ENCODE assay signal across 8 cellular contexts in the genomic region with DNA sequence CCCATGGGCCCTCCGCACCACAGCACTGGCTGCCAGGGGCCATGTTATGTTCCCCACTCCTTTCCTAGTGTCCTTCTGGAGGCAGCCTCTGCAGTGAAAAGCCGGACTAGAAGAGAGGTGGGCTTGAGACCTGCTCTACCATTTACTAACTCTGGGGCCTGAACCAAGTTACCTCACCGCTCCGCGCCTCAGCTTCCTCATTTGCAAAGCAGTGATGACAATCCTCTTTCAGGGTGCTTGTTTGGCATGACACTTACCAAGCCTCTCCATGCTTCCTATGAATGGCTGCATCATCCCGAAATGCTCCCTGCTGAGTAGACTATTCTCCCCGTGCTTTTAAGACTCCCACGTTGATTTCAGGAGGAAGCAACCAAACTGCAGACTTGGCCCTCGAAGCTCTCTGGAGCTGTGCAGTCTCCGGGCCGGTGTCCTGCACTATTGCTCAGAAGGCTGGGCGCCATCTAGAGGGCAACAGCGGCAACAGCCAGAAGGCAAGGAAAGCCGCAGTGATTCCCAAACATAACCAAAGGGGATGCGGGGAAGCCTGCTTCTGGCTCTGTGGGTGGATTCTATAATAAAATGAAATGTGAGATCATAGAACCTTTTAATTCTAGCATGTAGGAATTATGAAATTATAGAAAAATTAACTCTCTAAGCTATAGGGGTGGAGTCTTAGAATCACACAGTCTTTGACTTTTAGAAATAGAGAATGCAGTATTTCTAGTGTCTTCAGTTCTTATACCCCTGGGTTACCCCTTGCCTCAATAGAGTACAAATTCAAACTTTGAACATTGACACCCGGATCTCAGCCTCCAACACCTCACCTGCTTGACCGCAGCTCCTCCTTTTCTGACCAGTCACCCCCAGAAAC.
DNase-seq lines count a peak whose midpoint lies in the region; ATAC-seq and TF ChIP-seq lines count a peak whose summit lies in the region.

No MANE protein-coding gene starts in this region.

- no peaks in the 10 kb centered on the region for H3K9me3 Mint-ChIP-seq in activated CD8-positive, alpha-beta T cell treated with anti-CD3 and anti-CD28 coated beads for 36 hours

- no peak overlapping the region for H3K4me3 Mint-ChIP-seq in activated CD8-positive, alpha-beta T cell treated with anti-CD3 and anti-CD28 coated beads for 36 hours

- H3K36me3 Mint-ChIP-seq in activated CD8-positive, alpha-beta T cell treated with anti-CD3 and anti-CD28 coated beads for 36 hours (ENCODE audit: low read depth) = no peaks in the 10 kb centered on the region

- TF ChIP-seq EP300 in stomach (IDR thresholded peaks at IDR 0.05) = no peak

- DNase-seq in COR-L47 (lab: John Stamatoyannopoulos, UW) = peak; percentile 61
- peak; percentile 63 to 83 for DNase-seq in NCI-H524 (lab: John Stamatoyannopoulos, UW)
- DNase-seq in activated CD8-positive, alpha-beta T cell treated with anti-CD3 and anti-CD28 coated beads for 36 hours = peak; percentile 61
- peak; percentile 41 to 59 for DNase-seq in erythroblast (lab: John Stamatoyannopoulos, UW)
- peak; percentile 75 for DNase-seq in myocyte (ENCODE audit: low read depth)
- DNase-seq in stomach = peak; percentile 79

- peaks cover 2% of the 10 kb centered on the region for H3K4me1 Mint-ChIP-seq in activated CD8-positive, alpha-beta T cell treated with anti-CD3 and anti-CD28 coated beads for 36 hours (ENCODE audit: low read depth)

- 31 to 38% (median 34%) methylated on average over 17 of the region's 17 CpGs for WGBS in stomach, 5 donors

- no peaks in the 10 kb centered on the region for H3K27me3 ChIP-seq in stomach

- ATAC-seq in GM19351 (IDR thresholded peaks at IDR 0.05; ENCODE audit: unreplicated experiment) = peak; percentile 98
- peak; percentile 96 for ATAC-seq in HG03342 (IDR thresholded peaks at IDR 0.05; ENCODE audit: unreplicated experiment)
- peak; percentile 58 for ATAC-seq in activated CD8-positive, alpha-beta T cell treated with anti-CD3 and anti-CD28 coated beads for 36 hours

- no peak overlapping the region for H3K4me3 ChIP-seq in stomach

- POLR2A ChIA-PET in activated CD8-positive, alpha-beta T cell treated with anti-CD3 and anti-CD28 coated beads for 36 hours (lab: Charles Lee) = no interaction called here

- H3K9me3 ChIP-seq in stomach = no peaks in the 10 kb centered on the region

- H3K4me1 ChIP-seq in stomach = peaks cover 0 to 24% (median 8%) of the 10 kb centered on the region in 4 donors

- intact Hi-C loops in activated CD8-positive, alpha-beta T cell treated with anti-CD3 and anti-CD28 coated beads for 36 hours (cut with micrococcal nuclease) = no loop called here
- intact Hi-C loops in stomach (cut with DNase I; ENCODE audit: low total_unique reads) = no loop called here

- H3K27ac Mint-ChIP-seq in activated CD8-positive, alpha-beta T cell treated with anti-CD3 and anti-CD28 coated beads for 36 hours = no peak overlapping the region

- H3K36me3 ChIP-seq in stomach = no peaks in the 10 kb centered on the region

- TF ChIP-seq CTCF in activated CD8-positive, alpha-beta T cell treated with anti-CD3 and anti-CD28 coated beads for 36 hours (IDR thresholded peaks at IDR 0.05) = peak; percentile 82
- peak in 6 of 7 experiments; percentile 10 to 92 (median 72) for TF ChIP-seq CTCF in stomach (IDR thresholded peaks at IDR 0.05)

- TF ChIP-seq POLR2A in erythroblast (IDR thresholded peaks at IDR 0.05; ENCODE audit: low read length) (no peak), stomach (IDR thresholded peaks at IDR 0.05) (no peak)

- peaks cover 13% of the 10 kb centered on the region for H3K27me3 Mint-ChIP-seq in activated CD8-positive, alpha-beta T cell treated with anti-CD3 and anti-CD28 coated beads for 36 hours

- CTCF ChIA-PET in activated CD8-positive, alpha-beta T cell treated with anti-CD3 and anti-CD28 coated beads for 36 hours (lab: Charles Lee) = interaction anchor here (0.7 to 4.0 kb wide), 9 partner anchors 12 to 413 kb away, joined by 3 to 18 read pairs (median 4); no protein-coding TSS in a partner anchor

- no peak overlapping the region for H3K27ac ChIP-seq in stomach
